8 cellular contexts compared by ENCODE assay signal in genomic region chr17:75084039-75084660, GRCh38. TPM values are rescaled to one million over a fixed set of nuclear protein-coding genes. Genes with fewer than 3 reads are reported as not detected.
DNase-seq lines count a peak whose midpoint lies in the region; ATAC-seq lines count a peak whose summit lies in the region.
"Had no signal": no experiment of that assay in that cellular context is flagged by ENCODE, and none has a peak within 500 bp of the region (broad histone marks: within the 10 kb centered on the region; RNA-seq: fewer than 3 reads in every experiment).

No MANE protein-coding gene starts in this region.

- no peaks in the 10 kb centered on the region for H3K36me3 Mint-ChIP-seq in activated naive CD8-positive, alpha-beta T cell
- H3K36me3 Mint-ChIP-seq in activated naive CD8-positive, alpha-beta T cell treated with anti-CD3 and anti-CD28 coated beads, Interleukin-2, amount 50 U/mL, for 24 hours (ENCODE audit: low read depth): no peaks in the 10 kb centered on the region
- peaks cover 2% of the 10 kb centered on the region for H3K36me3 Mint-ChIP-seq in central memory CD8-positive, alpha-beta T cell (ENCODE audit: insufficient read depth)
- H3K36me3 Mint-ChIP-seq in stimulated activated naive B cell treated with anti-CD40 and anti-IgM and Interleukin-4, amounts not matched to agents 10 μg/mL and 1 μg/mL and 100 μg/mL, for 72 hours: no peaks in the 10 kb centered on the region

- H3K27me3 Mint-ChIP-seq in activated naive CD8-positive, alpha-beta T cell: no peaks in the 10 kb centered on the region
- no peaks in the 10 kb centered on the region for H3K27me3 Mint-ChIP-seq in activated naive CD8-positive, alpha-beta T cell treated with anti-CD3 and anti-CD28 coated beads, Interleukin-2, amount 50 U/mL, for 24 hours
- no peaks in the 10 kb centered on the region for H3K27me3 Mint-ChIP-seq in central memory CD8-positive, alpha-beta T cell
- H3K27me3 Mint-ChIP-seq in stimulated activated naive B cell treated with anti-CD40 and anti-IgM and Interleukin-4, amounts not matched to agents 10 μg/mL and 1 μg/mL and 100 μg/mL, for 72 hours: peaks cover 9 to 14% of the 10 kb centered on the region in 2 donors

- no peak for ATAC-seq in activated naive CD8-positive, alpha-beta T cell treated with anti-CD3 and anti-CD28 coated beads, Interleukin-2, amount 50 U/mL, for 24 hours
- ATAC-seq in central memory CD8-positive, alpha-beta T cell (replicated peaks; ENCODE audit: extremely low read depth, poor library complexity, severe bottlenecking): peak; percentile 48
- ATAC-seq in stimulated activated naive B cell treated with anti-CD40 and anti-IgM and Interleukin-4, amounts not matched to agents 10 μg/mL and 1 μg/mL and 100 μg/mL, for 72 hours (replicated peaks): no peak

- H3K27ac Mint-ChIP-seq in activated naive CD8-positive, alpha-beta T cell: peak overlapping the region; percentile 46
- no peak overlapping the region for H3K27ac Mint-ChIP-seq in activated naive CD8-positive, alpha-beta T cell treated with anti-CD3 and anti-CD28 coated beads, Interleukin-2, amount 50 U/mL, for 24 hours
- peak overlapping the region; percentile 8 for H3K27ac Mint-ChIP-seq in central memory CD8-positive, alpha-beta T cell (ENCODE audit: low read depth)
- H3K27ac Mint-ChIP-seq in stimulated activated naive B cell treated with anti-CD40 and anti-IgM and Interleukin-4, amounts not matched to agents 10 μg/mL and 1 μg/mL and 100 μg/mL, for 72 hours: peak overlapping the region; percentile 17

- no peaks in the 10 kb centered on the region for H3K9me3 Mint-ChIP-seq in activated naive CD8-positive, alpha-beta T cell (ENCODE audit: low read depth)
- no peaks in the 10 kb centered on the region for H3K9me3 Mint-ChIP-seq in activated naive CD8-positive, alpha-beta T cell treated with anti-CD3 and anti-CD28 coated beads, Interleukin-2, amount 50 U/mL, for 24 hours
- H3K9me3 Mint-ChIP-seq in central memory CD8-positive, alpha-beta T cell: no peaks in the 10 kb centered on the region
- H3K9me3 Mint-ChIP-seq in stimulated activated naive B cell treated with anti-CD40 and anti-IgM and Interleukin-4, amounts not matched to agents 10 μg/mL and 1 μg/mL and 100 μg/mL, for 72 hours: no peaks in the 10 kb centered on the region

- no peak overlapping the region for H3K4me3 Mint-ChIP-seq in activated naive CD8-positive, alpha-beta T cell
- H3K4me3 Mint-ChIP-seq in activated naive CD8-positive, alpha-beta T cell treated with anti-CD3 and anti-CD28 coated beads, Interleukin-2, amount 50 U/mL, for 24 hours: no peak overlapping the region
- no peak overlapping the region for H3K4me3 Mint-ChIP-seq in central memory CD8-positive, alpha-beta T cell
- H3K4me3 Mint-ChIP-seq in stimulated activated naive B cell treated with anti-CD40 and anti-IgM and Interleukin-4, amounts not matched to agents 10 μg/mL and 1 μg/mL and 100 μg/mL, for 72 hours: no peak overlapping the region

- DNase-seq in activated naive CD8-positive, alpha-beta T cell treated with anti-CD3 and anti-CD28 coated beads, Interleukin-2, amount 50 U/mL, for 24 hours: no peak
- DNase-seq in central memory CD8-positive, alpha-beta T cell (ENCODE audit: low spot score in 2 of 2): no peak
- no peak for DNase-seq in stimulated activated naive B cell treated with anti-CD40 and anti-IgM and Interleukin-4, amounts not matched to agents 10 μg/mL and 1 μg/mL and 100 μg/mL, for 72 hours
- DNase-seq in cardiac septum (ENCODE audit: low spot score) (no peak), KG1 (lab: John Stamatoyannopoulos, UW) (no peak)
- DNase-seq: NCI-H1930; stimulated activated CD8-positive, alpha-beta memory T cell treated with anti-CD3 and anti-CD28 coated beads, Interleukin-4, amount 100 ng/mL, for 48 hours had no signal

- H3K4me1 Mint-ChIP-seq in activated naive CD8-positive, alpha-beta T cell (ENCODE audit: low read depth): peaks cover 34% of the 10 kb centered on the region
- H3K4me1 Mint-ChIP-seq in activated naive CD8-positive, alpha-beta T cell treated with anti-CD3 and anti-CD28 coated beads, Interleukin-2, amount 50 U/mL, for 24 hours: peaks cover 38% of the 10 kb centered on the region
- H3K4me1 Mint-ChIP-seq in central memory CD8-positive, alpha-beta T cell: peaks cover 11% of the 10 kb centered on the region
- peaks cover 14 to 26% of the 10 kb centered on the region in 2 donors for H3K4me1 Mint-ChIP-seq in stimulated activated naive B cell treated with anti-CD40 and anti-IgM and Interleukin-4, amounts not matched to agents 10 μg/mL and 1 μg/mL and 100 μg/mL, for 72 hours

- intact Hi-C loops in cardiac septum (cut with DNase I): no loop called here

RNA-seq across cellular contexts. Expression of gene SLC16A5, which starts 3.6 kb away (rescaled TPM):
- total RNA-seq in cardiac septum: 22.7 TPM

RNA-seq across cellular contexts. Expression of gene ARMC7, which starts 25.6 kb away (rescaled TPM):
- total RNA-seq in cardiac septum: 8.0 TPM

RNA-seq across cellular contexts. Expression of gene KCTD2, which starts 37.1 kb away (rescaled TPM):
- total RNA-seq in cardiac septum: 43.2 TPM

RNA-seq across cellular contexts. Expression of gene ATP5PD, which starts 37.4 kb away (rescaled TPM):
- 616 TPM for total RNA-seq in cardiac septum

RNA-seq across cellular contexts. Expression of gene NT5C, which starts 47.4 kb away (rescaled TPM):
- 27.7 TPM for total RNA-seq in cardiac septum
